ENCODE assay signal across 35 cellular contexts in the genomic region with DNA sequence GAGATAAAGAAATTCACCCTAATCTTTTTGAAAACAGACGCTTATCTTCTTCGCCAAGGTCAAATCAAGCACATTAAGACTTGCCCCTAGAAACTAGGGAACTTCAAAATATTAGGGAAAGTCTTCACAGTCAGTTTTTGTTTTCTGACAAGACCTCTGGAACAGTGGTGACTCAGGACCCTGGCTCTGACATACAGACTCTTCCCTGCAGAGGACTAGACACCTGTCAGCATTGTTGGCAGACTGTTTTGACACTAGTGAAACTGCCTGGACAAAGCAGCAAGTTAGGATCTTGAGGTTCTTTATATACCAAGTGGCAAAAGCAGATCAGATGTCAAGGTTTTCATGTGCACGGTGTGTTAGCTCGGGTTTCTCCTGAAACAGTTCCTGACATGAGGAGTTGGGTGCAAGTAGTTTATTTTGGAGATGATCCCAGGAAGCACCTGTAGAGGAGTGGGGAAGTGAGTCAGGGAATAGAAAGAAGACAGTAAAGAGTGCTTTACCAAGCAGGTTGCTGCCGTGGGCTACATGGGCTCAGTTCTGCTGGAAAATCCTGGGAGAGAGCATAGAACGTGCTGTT.
"Had no signal": no experiment of that assay in that cellular context is flagged by ENCODE, and none has a peak within 500 bp of the region (broad histone marks: within the 10 kb centered on the region; RNA-seq: fewer than 3 reads in every experiment).

No MANE protein-coding gene starts in this region.

- H3K79me2 ChIP-seq: parathyroid adenoma had no signal

- H3K27me3 ChIP-seq: adrenal gland, heart left ventricle, neural progenitor cell, uterus had no signal

- H3K36me3 ChIP-seq: adrenal gland, heart left ventricle, neural progenitor cell, sigmoid colon, uterus, WERI-Rb-1 had no signal

- H3K4me2 ChIP-seq: neural progenitor cell, smooth muscle cell had no signal

- H3K9ac ChIP-seq: neural progenitor cell, parathyroid adenoma had no signal

- ATAC-seq: activated CD4-positive, CD25-positive, alpha-beta regulatory T cell treated with anti-CD3 and anti-CD28 coated beads, Interleukin-2, amount 50 U/mL, for 24 hours; body of pancreas; esophagus mucosa; heart left ventricle; left colon; naive thymus-derived CD8-positive, alpha-beta T cell; stimulated activated memory B cell treated with anti-CD40 and anti-IgM and Interleukin-4, amounts not matched to agents 10 μg/mL and 1 μg/mL and 100 μg/mL, for 72 hours; stimulated activated naive CD8-positive, alpha-beta T cell treated with anti-CD3 and anti-CD28 coated beads, Interleukin-15, amount 100 ng/mL, for 72 hours had no signal

- H2AFZ ChIP-seq: neural progenitor cell, parathyroid adenoma had no signal

- H3K4me3 ChIP-seq: adrenal gland, body of pancreas, coronary artery, dorsolateral prefrontal cortex, heart left ventricle, neural progenitor cell, psoas muscle, sigmoid colon, smooth muscle cell, uterus had no signal

- DNase-seq: activated CD4-positive, alpha-beta T cell treated with anti-CD3 and anti-CD28 coated beads for 48 hours; activated CD4-positive, alpha-beta T cell treated with anti-CD3 and anti-CD28 coated beads, Interleukin-2, amount 50 U/mL, for 48 hours; activated CD8-positive, alpha-beta memory T cell treated with anti-CD3 and anti-CD28 coated beads for 24 hours; activated effector memory CD4-positive, alpha-beta T cell treated with anti-CD3 and anti-CD28 coated beads, Interleukin-2, amount 50 U/mL, for 16 hours; activated naive CD4-positive, alpha-beta T cell treated with anti-CD3 and anti-CD28 coated beads for 36 hours; activated naive CD8-positive, alpha-beta T cell treated with anti-CD3 and anti-CD28 coated beads for 36 hours; aorta; body of pancreas; dorsolateral prefrontal cortex; foreskin fibroblast; heart left ventricle; hypothalamus; immature natural killer cell; kidney; left colon; midbrain; naive thymus-derived CD8-positive, alpha-beta T cell; occipital lobe; psoas muscle; sigmoid colon; stimulated activated CD4-positive, alpha-beta T cell treated with anti-CD3 and anti-CD28 coated beads, Interleukin-1b, Interleukin-23, amount 100 ng/mL, for 48 hours; stimulated activated CD4-positive, alpha-beta T cell treated with anti-CD3 and anti-CD28 coated beads, Interleukin-4, amount 100 ng/mL, for 4 hours; stimulated activated CD8-positive, alpha-beta memory T cell treated with anti-CD3 and anti-CD28 coated beads, Interleukin-4, amount 100 ng/mL, for 48 hours; stimulated activated naive CD8-positive, alpha-beta T cell treated with anti-CD3 and anti-CD28 coated beads, Interleukin-15, amount 100 ng/mL, for 72 hours; substantia nigra; uterus; WERI-Rb-1 had no signal

- H3K9me3 ChIP-seq: adrenal gland, body of pancreas, heart left ventricle, psoas muscle, sigmoid colon, uterus had no signal

- H3K27ac ChIP-seq: adrenal gland, body of pancreas, coronary artery, dorsolateral prefrontal cortex, heart left ventricle, neural progenitor cell, parathyroid adenoma, psoas muscle, sigmoid colon, uterus, WERI-Rb-1 had no signal

- H3K4me1 ChIP-seq: adrenal gland, body of pancreas, heart left ventricle, parathyroid adenoma, psoas muscle, sigmoid colon, uterus had no signal
